In genomic region chr2:191204443-191204842, GRCh38 we compare ENCODE assay signal across 10 cellular contexts.
A peak's percentile ranks its signal among the peaks of the same experiment; 100 is the strongest.
DNase-seq lines count a peak whose midpoint lies in the region; ATAC-seq and TF ChIP-seq lines count a peak whose summit lies in the region.
"Had no signal": no experiment of that assay in that cellular context is flagged by ENCODE, and none has a peak within 500 bp of the region (broad histone marks: within the 10 kb centered on the region; RNA-seq: fewer than 3 reads in every experiment).

No MANE protein-coding gene starts in this region.

- DNase-seq in GM13977 (ENCODE audit: low spot score) = peak; percentile 5
- DNase-seq in epithelial cell of prostate (ENCODE audit: low read depth, low spot score) = no peak
- DNase-seq in HuH-7.5 (ENCODE audit: low spot score) = no peak
- no peak for DNase-seq in nephron progenitor cell
- no peak for DNase-seq in GOT3 (lab: John Stamatoyannopoulos, UW)
- no peak for DNase-seq in NCI-H2029 (lab: John Stamatoyannopoulos, UW)
- DNase-seq: caudate nucleus, DMS53 had no signal

- peaks cover 11% of the 10 kb centered on the region for H3K36me3 Mint-ChIP-seq in nephron progenitor cell (ENCODE audit: low read depth)

- peaks cover 6% of the 10 kb centered on the region for H3K27me3 Mint-ChIP-seq in nephron progenitor cell (ENCODE audit: low read depth, poor library complexity)

- no peak overlapping the region for H3K4me3 Mint-ChIP-seq in nephron progenitor cell

- H3K27ac ChIP-seq in epithelial cell of prostate = peak overlapping the region; percentile 100

- no peaks in the 10 kb centered on the region for H3K4me1 Mint-ChIP-seq in nephron progenitor cell

- no peaks in the 10 kb centered on the region for H3K9me3 Mint-ChIP-seq in nephron progenitor cell

- ATAC-seq in GM21390 (IDR thresholded peaks at IDR 0.05; ENCODE audit: unreplicated experiment) = peak; percentile 60
- ATAC-seq in HG03442 (IDR thresholded peaks at IDR 0.05; ENCODE audit: unreplicated experiment) = peak; percentile 64

- no peak overlapping the region for H3K27ac Mint-ChIP-seq in nephron progenitor cell

- in situ Hi-C loops in GM13977 (cut with MboI; ENCODE audit: low pct_unique_long_range_greater_than_20kb, low sequenced_read_pairs, unreplicated experiment) = no loop called here

- no peak for TF ChIP-seq CTCF in GM13977 (IDR thresholded peaks at IDR 0.05; ENCODE audit: extremely low read depth, insufficient read depth, missing control alignments)
- TF ChIP-seq CTCF in nephron progenitor cell (IDR thresholded peaks at IDR 0.05) = no peak
